In the genomic region with DNA sequence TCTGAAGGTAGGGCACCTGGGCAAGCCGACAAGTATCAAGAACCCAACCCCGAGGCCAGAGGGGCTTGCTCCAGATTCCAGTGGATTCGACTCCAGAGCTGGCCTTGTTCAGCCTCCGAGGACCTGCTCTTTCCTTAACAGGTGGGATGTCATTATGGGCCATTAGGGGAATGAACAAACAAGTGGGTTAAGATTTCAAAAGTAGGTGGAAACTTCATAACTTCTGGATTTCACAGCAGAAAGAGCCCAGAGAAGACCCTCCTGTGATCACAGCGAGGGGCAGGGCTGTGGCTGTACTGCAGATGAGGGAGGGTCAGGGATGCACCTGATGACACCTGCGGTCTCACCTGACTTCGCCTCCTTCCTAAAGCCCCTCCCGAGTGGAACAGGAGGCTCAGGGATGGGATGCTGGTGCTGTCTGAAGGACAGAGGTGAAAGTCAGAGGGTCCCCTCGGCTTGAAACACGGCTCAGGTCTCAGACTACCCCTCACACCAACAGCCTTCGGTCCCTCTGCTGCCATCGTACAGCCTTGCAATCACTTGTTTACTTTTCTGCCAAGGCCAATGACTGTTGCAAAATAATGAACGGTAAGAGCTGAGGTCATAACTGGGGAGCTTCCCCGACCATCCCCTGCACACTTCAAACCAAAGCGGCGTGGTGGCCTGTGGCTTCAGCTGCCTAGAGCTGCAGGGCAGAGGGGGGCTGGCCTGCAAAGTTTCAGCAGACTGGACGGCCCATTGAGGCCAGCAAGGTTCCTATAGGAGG, we compare ENCODE assay signal across 1 cellular context.
TF ChIP-seq lines count a peak whose summit lies in the region.

No MANE protein-coding gene starts in this region.

TF ChIP-seq in K562, 482 proteins besides CTCF, POLR2A, EP300 and RAD21 (continued from another document):
- TF ChIP-seq, protein P1, sequence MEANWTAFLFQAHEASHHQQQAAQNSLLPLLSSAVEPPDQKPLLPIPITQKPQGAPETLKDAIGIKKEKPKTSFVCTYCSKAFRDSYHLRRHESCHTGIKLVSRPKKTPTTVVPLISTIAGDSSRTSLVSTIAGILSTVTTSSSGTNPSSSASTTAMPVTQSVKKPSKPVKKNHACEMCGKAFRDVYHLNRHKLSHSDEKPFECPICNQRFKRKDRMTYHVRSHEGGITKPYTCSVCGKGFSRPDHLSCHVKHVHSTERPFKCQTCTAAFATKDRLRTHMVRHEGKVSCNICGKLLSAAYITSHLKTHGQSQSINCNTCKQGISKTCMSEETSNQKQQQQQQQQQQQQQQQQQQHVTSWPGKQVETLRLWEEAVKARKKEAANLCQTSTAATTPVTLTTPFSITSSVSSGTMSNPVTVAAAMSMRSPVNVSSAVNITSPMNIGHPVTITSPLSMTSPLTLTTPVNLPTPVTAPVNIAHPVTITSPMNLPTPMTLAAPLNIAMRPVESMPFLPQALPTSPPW (CRISPR knock-in tag; IDR thresholded peaks at IDR 0.05), result no peak
- TF ChIP-seq PYGO2 (tag; IDR thresholded peaks at IDR 0.05) (no peak), NR2C2 (CRISPR knock-in tag; IDR thresholded peaks at IDR 0.05) (no peak), NR2C2 (tag; IDR thresholded peaks at IDR 0.05) (no peak), FOXP1 (CRISPR knock-in tag; IDR thresholded peaks at IDR 0.05) (no peak), HDGF (IDR thresholded peaks at IDR 0.05) (no peak), ZNF830 (CRISPR knock-in tag; IDR thresholded peaks at IDR 0.05) (no peak), PHF20 (IDR thresholded peaks at IDR 0.05; ENCODE audit: partially characterized antibody) (no peak)
- TF ChIP-seq, protein P2, sequence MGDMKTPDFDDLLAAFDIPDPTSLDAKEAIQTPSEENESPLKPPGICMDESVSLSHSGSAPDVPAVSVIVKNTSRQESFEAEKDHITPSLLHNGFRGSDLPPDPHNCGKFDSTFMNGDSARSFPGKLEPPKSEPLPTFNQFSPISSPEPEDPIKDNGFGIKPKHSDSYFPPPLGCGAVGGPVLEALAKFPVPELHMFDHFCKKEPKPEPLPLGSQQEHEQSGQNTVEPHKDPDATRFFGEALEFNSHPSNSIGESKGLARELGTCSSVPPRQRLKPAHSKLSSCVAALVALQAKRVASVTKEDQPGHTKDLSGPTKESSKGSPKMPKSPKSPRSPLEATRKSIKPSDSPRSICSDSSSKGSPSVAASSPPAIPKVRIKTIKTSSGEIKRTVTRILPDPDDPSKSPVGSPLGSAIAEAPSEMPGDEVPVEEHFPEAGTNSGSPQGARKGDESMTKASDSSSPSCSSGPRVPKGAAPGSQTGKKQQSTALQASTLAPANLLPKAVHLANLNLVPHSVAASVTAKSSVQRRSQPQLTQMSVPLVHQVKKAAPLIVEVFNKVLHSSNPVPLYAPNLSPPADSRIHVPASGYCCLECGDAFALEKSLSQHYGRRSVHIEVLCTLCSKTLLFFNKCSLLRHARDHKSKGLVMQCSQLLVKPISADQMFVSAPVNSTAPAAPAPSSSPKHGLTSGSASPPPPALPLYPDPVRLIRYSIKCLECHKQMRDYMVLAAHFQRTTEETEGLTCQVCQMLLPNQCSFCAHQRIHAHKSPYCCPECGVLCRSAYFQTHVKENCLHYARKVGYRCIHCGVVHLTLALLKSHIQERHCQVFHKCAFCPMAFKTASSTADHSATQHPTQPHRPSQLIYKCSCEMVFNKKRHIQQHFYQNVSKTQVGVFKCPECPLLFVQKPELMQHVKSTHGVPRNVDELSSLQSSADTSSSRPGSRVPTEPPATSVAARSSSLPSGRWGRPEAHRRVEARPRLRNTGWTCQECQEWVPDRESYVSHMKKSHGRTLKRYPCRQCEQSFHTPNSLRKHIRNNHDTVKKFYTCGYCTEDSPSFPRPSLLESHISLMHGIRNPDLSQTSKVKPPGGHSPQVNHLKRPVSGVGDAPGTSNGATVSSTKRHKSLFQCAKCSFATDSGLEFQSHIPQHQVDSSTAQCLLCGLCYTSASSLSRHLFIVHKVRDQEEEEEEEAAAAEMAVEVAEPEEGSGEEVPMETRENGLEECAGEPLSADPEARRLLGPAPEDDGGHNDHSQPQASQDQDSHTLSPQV (IDR thresholded peaks at IDR 0.05), result no peak
- TF ChIP-seq, protein P3, sequence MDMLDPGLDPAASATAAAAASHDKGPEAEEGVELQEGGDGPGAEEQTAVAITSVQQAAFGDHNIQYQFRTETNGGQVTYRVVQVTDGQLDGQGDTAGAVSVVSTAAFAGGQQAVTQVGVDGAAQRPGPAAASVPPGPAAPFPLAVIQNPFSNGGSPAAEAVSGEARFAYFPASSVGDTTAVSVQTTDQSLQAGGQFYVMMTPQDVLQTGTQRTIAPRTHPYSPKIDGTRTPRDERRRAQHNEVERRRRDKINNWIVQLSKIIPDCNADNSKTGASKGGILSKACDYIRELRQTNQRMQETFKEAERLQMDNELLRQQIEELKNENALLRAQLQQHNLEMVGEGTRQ (CRISPR knock-in tag; IDR thresholded peaks at IDR 0.05), result no peak
